ENCODE assay signal across 27 cellular contexts in the genomic region with DNA sequence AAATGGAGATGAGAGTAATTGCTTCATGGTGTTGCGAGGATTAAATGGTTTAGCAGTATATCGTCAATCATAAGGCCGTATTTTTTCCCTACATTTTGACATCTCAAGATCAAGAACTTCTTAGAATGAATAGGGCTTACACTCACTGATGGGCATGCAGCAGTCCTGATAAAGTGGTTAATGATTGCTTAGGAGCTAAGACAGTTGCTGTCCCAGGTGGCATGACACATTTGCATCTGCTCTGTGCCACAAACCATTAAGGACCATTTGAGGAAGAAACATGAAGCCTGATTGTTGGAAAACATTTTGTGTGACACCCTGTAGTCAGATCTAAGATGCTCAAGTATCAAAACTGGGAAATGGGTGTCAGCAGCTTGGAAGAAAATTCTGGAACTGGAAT.
DNase-seq lines count a peak whose midpoint lies in the region; ATAC-seq, FAIRE-seq and TF ChIP-seq lines count a peak whose summit lies in the region.
"Had no signal": no experiment of that assay in that cellular context is flagged by ENCODE, and none has a peak within 500 bp of the region (broad histone marks: within the 10 kb centered on the region; RNA-seq: fewer than 3 reads in every experiment).

No MANE protein-coding gene starts in this region.

- no peak overlapping the region for H3K4me3 Mint-ChIP-seq in neural progenitor cell
- H3K4me3 Mint-ChIP-seq: activated naive CD8-positive, alpha-beta T cell treated with anti-CD3 and anti-CD28 coated beads, Interleukin-2, amount 10 ng/mL, durations not matched to agents 7 days and 5 days; CD8-positive, alpha-beta T cell; natural killer cell treated with Interleukin-12 subunit alpha and Interleukin-12 subunit beta and Interleukin-15 and Interleukin-18, amount 100 ng/mL, for 72 hours; stimulated activated naive CD8-positive, alpha-beta T cell treated with anti-CD3 and anti-CD28 coated beads, Interleukin-15, amount 100 ng/mL, for 72 hours had no signal

- no peaks in the 10 kb centered on the region for H3K36me3 Mint-ChIP-seq in neural progenitor cell
- H3K36me3 Mint-ChIP-seq: activated naive CD8-positive, alpha-beta T cell treated with anti-CD3 and anti-CD28 coated beads, Interleukin-2, amount 10 ng/mL, durations not matched to agents 7 days and 5 days; CD8-positive, alpha-beta T cell; natural killer cell treated with Interleukin-12 subunit alpha and Interleukin-12 subunit beta and Interleukin-15 and Interleukin-18, amount 100 ng/mL, for 72 hours had no signal

- no peaks in the 10 kb centered on the region for H3K79me2 ChIP-seq in neural progenitor cell (ENCODE audit: low read depth)

- H3F3A ChIP-seq in neural progenitor cell (ENCODE audit: low read depth), result no peaks in the 10 kb centered on the region

- H3K9me3 ChIP-seq in neural progenitor cell (ENCODE audit: low read depth), result no peaks in the 10 kb centered on the region
- H3K9me3 ChIP-seq: heart right ventricle, ovary, right lobe of liver, SK-N-SH, tibial artery had no signal

- FAIRE-seq in D721Med (lab: Jason Lieb, UNC), result no peak
- FAIRE-seq: GM12891 had no signal

- H2AFZ ChIP-seq in neural progenitor cell (replicated peaks), result no peak overlapping the region

- no peak overlapping the region for H3K9ac ChIP-seq in neural progenitor cell
- H3K9ac ChIP-seq: KMS-11, SK-N-SH had no signal

- H3K27me3 ChIP-seq in neural progenitor cell, result no peaks in the 10 kb centered on the region
- H3K27me3 ChIP-seq: heart right ventricle, ovary, right lobe of liver, tibial artery had no signal

- DNase-seq in posterior cingulate gyrus, result no peak
- no peak for DNase-seq in neural progenitor cell (ENCODE audit: low spot score)
- no peak for DNase-seq in D721Med (ENCODE audit: insufficient read length, low spot score)
- DNase-seq in NK-92 (lab: John Stamatoyannopoulos, UW; ENCODE audit: unreplicated experiment), result no peak
- DNase-seq: activated naive CD8-positive, alpha-beta T cell treated with anti-CD3 and anti-CD28 coated beads, Interleukin-2, amount 10 ng/mL, durations not matched to agents 7 days and 5 days; AML-193; CD8-positive, alpha-beta T cell; cerebellar nuclear complex; DMS153; GOT3; heart right ventricle; MV-4-11; NCI-H1694 treated with DMSO at 0.1 percent for 48 hours; ovary; right lobe of liver; RPMI8226; SK-N-SH; stimulated activated naive CD8-positive, alpha-beta T cell treated with anti-CD3 and anti-CD28 coated beads, Interleukin-15, amount 100 ng/mL, for 72 hours; tibial artery had no signal

- TF ChIP-seq CTCF in 22Rv1 (IDR thresholded peaks at IDR 0.05) (no peak), neural progenitor cell (IDR thresholded peaks at IDR 0.05) (no peak), D721Med (IDR thresholded peaks at IDR 0.05; ENCODE audit: insufficient read depth, missing control alignments) (no peak)

- no peak overlapping the region for H3K4me2 ChIP-seq in neural progenitor cell
- H3K4me2 ChIP-seq: KMS-11, SK-N-SH had no signal

- no peak overlapping the region for H3K27ac Mint-ChIP-seq in neural progenitor cell
- H3K27ac Mint-ChIP-seq: activated naive CD8-positive, alpha-beta T cell treated with anti-CD3 and anti-CD28 coated beads, Interleukin-2, amount 10 ng/mL, durations not matched to agents 7 days and 5 days; CD8-positive, alpha-beta T cell; natural killer cell treated with Interleukin-12 subunit alpha and Interleukin-12 subunit beta and Interleukin-15 and Interleukin-18, amount 100 ng/mL, for 72 hours; stimulated activated naive CD8-positive, alpha-beta T cell treated with anti-CD3 and anti-CD28 coated beads, Interleukin-15, amount 100 ng/mL, for 72 hours had no signal

- no peaks in the 10 kb centered on the region for H3K36me3 ChIP-seq in neural progenitor cell
- H3K36me3 ChIP-seq: heart right ventricle, ovary, right lobe of liver, tibial artery had no signal

- no peaks in the 10 kb centered on the region for H3K27me3 Mint-ChIP-seq in neural progenitor cell (ENCODE audit: insufficient read depth, low read depth)

- intact Hi-C loops in posterior cingulate gyrus (cut with DNase I), result loop anchor here (10.0 kb wide), 1 partner anchor 272 kb away; no protein-coding TSS in a partner anchor

- H4K20me1 ChIP-seq in neural progenitor cell (ENCODE audit: low read depth), result no peaks in the 10 kb centered on the region

- no peaks in the 10 kb centered on the region for H3K4me1 ChIP-seq in neural progenitor cell
- H3K4me1 ChIP-seq: right lobe of liver had no signal

- ATAC-seq in GM19324 (IDR thresholded peaks at IDR 0.05; ENCODE audit: low FRiP score, unreplicated experiment) (peak; percentile 80), HG02763 (IDR thresholded peaks at IDR 0.05; ENCODE audit: unreplicated experiment) (peak; percentile 74), HG03354 (IDR thresholded peaks at IDR 0.05; ENCODE audit: poor library complexity, severe bottlenecking, unreplicated experiment) (peak; percentile 95)
- ATAC-seq: CD8-positive, alpha-beta T cell; heart right ventricle; left lobe of liver; natural killer cell treated with Interleukin-12 subunit alpha and Interleukin-12 subunit beta and Interleukin-15 and Interleukin-18, amount 100 ng/mL, for 72 hours; stimulated activated naive CD8-positive, alpha-beta T cell treated with anti-CD3 and anti-CD28 coated beads, Interleukin-15, amount 100 ng/mL, for 72 hours had no signal

- H3K27ac ChIP-seq in 22Rv1 (peak overlapping the region; percentile 31; the same call in 1 of the 2 replicates), neural progenitor cell (no peak overlapping the region)
- H3K27ac ChIP-seq: heart right ventricle, KMS-11, ovary, right lobe of liver, tibial artery had no signal

- H3K4me1 Mint-ChIP-seq in neural progenitor cell, result no peaks in the 10 kb centered on the region
- H3K4me1 Mint-ChIP-seq: stimulated activated naive CD8-positive, alpha-beta T cell treated with anti-CD3 and anti-CD28 coated beads, Interleukin-15, amount 100 ng/mL, for 72 hours had no signal

- no peak overlapping the region for H3K4me3 ChIP-seq in neural progenitor cell
- H3K4me3 ChIP-seq: heart right ventricle, ovary, right lobe of liver, tibial artery had no signal

- no peaks in the 10 kb centered on the region for H3K9me3 Mint-ChIP-seq in neural progenitor cell
- H3K9me3 Mint-ChIP-seq: activated naive CD8-positive, alpha-beta T cell treated with anti-CD3 and anti-CD28 coated beads, Interleukin-2, amount 10 ng/mL, durations not matched to agents 7 days and 5 days; CD8-positive, alpha-beta T cell; natural killer cell treated with Interleukin-12 subunit alpha and Interleukin-12 subunit beta and Interleukin-15 and Interleukin-18, amount 100 ng/mL, for 72 hours; stimulated activated naive CD8-positive, alpha-beta T cell treated with anti-CD3 and anti-CD28 coated beads, Interleukin-15, amount 100 ng/mL, for 72 hours had no signal
